6 cellular contexts compared by ENCODE assay signal in the genomic region with DNA sequence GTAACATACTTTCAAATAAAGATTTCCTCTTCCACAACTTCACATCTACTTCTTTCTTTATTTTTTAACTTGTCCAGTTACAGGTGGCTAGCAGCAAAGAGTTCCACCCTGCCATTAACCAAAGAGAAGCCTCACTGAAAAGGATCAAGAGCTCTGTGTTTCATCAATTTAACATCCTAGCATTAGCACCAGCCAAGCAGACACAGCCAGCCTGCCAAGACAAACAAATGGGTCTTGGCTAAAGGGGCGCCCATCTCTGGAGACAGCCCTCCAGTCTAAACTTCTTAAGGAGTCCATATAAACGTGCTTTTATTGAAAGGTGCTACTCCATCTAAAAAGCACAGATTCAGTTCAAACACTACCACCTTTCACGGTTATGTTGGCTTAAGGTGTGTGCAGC.
"Had no signal": no experiment of that assay in that cellular context is flagged by ENCODE, and none has a peak within 500 bp of the region (broad histone marks: within the 10 kb centered on the region; RNA-seq: fewer than 3 reads in every experiment).

No MANE protein-coding gene starts in this region.

- H3K9me3 ChIP-seq: HAP-1 had no signal

- H3K4me1 ChIP-seq: HAP-1 had no signal

- H3K36me3 ChIP-seq: HAP-1 had no signal

- H3K4me3 ChIP-seq: GM23248, HAP-1 had no signal

- DNase-seq: GM23248, GOT3, H7, HFFc6 had no signal

- H2AFZ ChIP-seq: GM23248 had no signal

- H3K9ac ChIP-seq: GM23248 had no signal

- H3K27ac ChIP-seq: GM23248, HL-60 had no signal
